ENCODE assay signal across 19 cellular contexts in the genomic region with DNA sequence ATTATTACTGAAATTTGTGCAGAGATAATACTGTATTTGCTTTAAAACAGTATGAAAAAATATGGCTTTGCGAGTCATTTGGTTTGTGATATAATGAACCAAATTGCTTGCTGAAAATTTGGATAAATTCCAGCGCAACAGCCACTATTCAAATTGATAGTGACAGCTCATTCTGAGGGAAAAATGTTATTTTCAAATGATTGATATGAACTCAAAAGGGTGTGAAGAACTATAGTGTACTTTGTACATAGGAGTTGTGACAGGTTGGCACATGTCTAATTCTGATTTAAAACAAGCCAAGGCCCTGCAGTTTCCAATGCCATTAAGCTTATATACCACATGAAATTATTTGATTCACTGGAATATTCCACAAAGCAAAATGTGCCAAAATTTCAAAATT.
DNase-seq lines count a peak whose midpoint lies in the region; ATAC-seq and TF ChIP-seq lines count a peak whose summit lies in the region.
"Had no signal": no experiment of that assay in that cellular context is flagged by ENCODE, and none has a peak within 500 bp of the region (broad histone marks: within the 10 kb centered on the region; RNA-seq: fewer than 3 reads in every experiment).

No MANE protein-coding gene starts in this region.

- intact Hi-C loops in Calu3 (cut with micrococcal nuclease; ENCODE audit: unreplicated experiment): no loop called here

- no peak overlapping the region for H3K4me3 ChIP-seq in epithelial cell of esophagus (ENCODE audit: low read length)
- no peak overlapping the region for H3K4me3 ChIP-seq in retinal pigment epithelial cell (ENCODE audit: low read length)
- H3K4me3 ChIP-seq: BLaER1 had no signal

- no peaks in the 10 kb centered on the region for H3K36me3 Mint-ChIP-seq in activated naive CD4-positive, alpha-beta T cell treated with anti-CD3 and anti-CD28 coated beads, Interleukin-2, amount 50 U/mL, for 72 hours
- H3K36me3 Mint-ChIP-seq in Calu3 (ENCODE audit: insufficient read depth, unreplicated experiment): no peaks in the 10 kb centered on the region
- H3K36me3 Mint-ChIP-seq: CD14-positive monocyte; CD4-positive, alpha-beta memory T cell; CD4-positive, CD25-positive, alpha-beta regulatory T cell; CD8-positive, alpha-beta memory T cell had no signal

- no peak overlapping the region for H3K27ac Mint-ChIP-seq in activated naive CD4-positive, alpha-beta T cell treated with anti-CD3 and anti-CD28 coated beads, Interleukin-2, amount 50 U/mL, for 72 hours
- H3K27ac Mint-ChIP-seq in Calu3 (ENCODE audit: unreplicated experiment): no peak overlapping the region
- H3K27ac Mint-ChIP-seq: CD14-positive monocyte; CD4-positive, alpha-beta memory T cell; CD4-positive, CD25-positive, alpha-beta regulatory T cell had no signal

- H3K9me3 Mint-ChIP-seq in activated naive CD4-positive, alpha-beta T cell treated with anti-CD3 and anti-CD28 coated beads, Interleukin-2, amount 50 U/mL, for 72 hours: peaks cover 12 to 20% of the 10 kb centered on the region in 2 donors
- no peaks in the 10 kb centered on the region for H3K9me3 Mint-ChIP-seq in Calu3 (ENCODE audit: low read depth, unreplicated experiment)

- CTCF ChIA-PET in Calu3 (lab: Charles Lee): no interaction called here

- peak; percentile 76 for DNase-seq in G401 (ENCODE audit: low spot score)
- DNase-seq in cerebellar cortex (ENCODE audit: low spot score): peak; percentile 75
- peak; percentile 1 for DNase-seq in epithelial cell of esophagus (ENCODE audit: low read depth)
- DNase-seq in retinal pigment epithelial cell (ENCODE audit: low read depth): peak; percentile 28
- no peak for DNase-seq in activated naive CD4-positive, alpha-beta T cell treated with anti-CD3 and anti-CD28 coated beads, Interleukin-2, amount 50 U/mL, for 72 hours (ENCODE audit: low spot score in 2 of 2)
- DNase-seq in Calu3: no peak
- DNase-seq in GDM1 (lab: John Stamatoyannopoulos, UW): no peak
- DNase-seq: 8988T; ACHN; BE2C; C1 segment of cervical spinal cord; CD4-positive, alpha-beta memory T cell; CD4-positive, CD25-positive, alpha-beta regulatory T cell; CD8-positive, alpha-beta memory T cell; COR-L47; DMS79 treated with DMSO at 0.1 percent for 48 hours; GF-D8 had no signal

- no TSS peak for BruUV-seq in Calu3 (replicated peaks; lab: Mats Ljungman, UMichigan)

- H3K27me3 Mint-ChIP-seq in Calu3 (ENCODE audit: unreplicated experiment): no peaks in the 10 kb centered on the region
- H3K27me3 Mint-ChIP-seq: CD4-positive, alpha-beta memory T cell; CD4-positive, CD25-positive, alpha-beta regulatory T cell; CD8-positive, alpha-beta memory T cell had no signal

- no peak overlapping the region for H3K4me3 Mint-ChIP-seq in Calu3 (ENCODE audit: low read depth, unreplicated experiment)
- H3K4me3 Mint-ChIP-seq: CD14-positive monocyte; CD4-positive, alpha-beta memory T cell; CD4-positive, CD25-positive, alpha-beta regulatory T cell; CD8-positive, alpha-beta memory T cell had no signal

- no peaks in the 10 kb centered on the region for H3K4me1 Mint-ChIP-seq in Calu3 (ENCODE audit: low read depth, unreplicated experiment)
- H3K4me1 Mint-ChIP-seq: CD14-positive monocyte; CD4-positive, alpha-beta memory T cell; CD4-positive, CD25-positive, alpha-beta regulatory T cell; CD8-positive, alpha-beta memory T cell had no signal

- TF ChIP-seq CTCF in epithelial cell of esophagus (IDR thresholded peaks at IDR 0.05; ENCODE audit: insufficient read depth, low read depth, low read length, missing control alignments) (no peak), retinal pigment epithelial cell (conservative IDR thresholded peaks at IDR 0.05; ENCODE audit: low read depth, low read length) (no peak), Calu3 (IDR thresholded peaks at IDR 0.05; ENCODE audit: unreplicated experiment) (no peak)

- no peak for ATAC-seq in activated naive CD4-positive, alpha-beta T cell treated with anti-CD3 and anti-CD28 coated beads, Interleukin-2, amount 50 U/mL, for 72 hours

- in situ Hi-C loops in G401 (cut with HindIII; ENCODE audit: low sequenced_read_pairs): no loop called here

Comparison
In these comparisons a context has a peak if more than half of its experiments do, and no peak if none do; other contexts are left out.
1. DNase-seq: peak in G401 (single experiment), cerebellar cortex (single experiment), epithelial cell of esophagus (single experiment) and retinal pigment epithelial cell (single experiment); none in activated naive CD4-positive, alpha-beta T cell treated with anti-CD3 and anti-CD28 coated beads, Interleukin-2, amount 50 U/mL, for 72 hours (0 of 2), Calu3 (single experiment) and GDM1 (single experiment).